ENCODE assay signal across 8 cellular contexts in genomic region chr15:59687831-59688230, GRCh38. TPM values are rescaled to one million over a fixed set of nuclear protein-coding genes. Genes with fewer than 3 reads are reported as not detected.
DNase-seq lines count a peak whose midpoint lies in the region; ATAC-seq and TF ChIP-seq lines count a peak whose summit lies in the region.

No MANE protein-coding gene starts in this region.

- WGBS in mesodermal cell (ENCODE audit: insufficient coverage in 2 of 2), 2 experiments: 62 to 83% methylated on average over 4 to 5 of the region's 5 CpGs

- peak overlapping the region; percentile 92 for H3K4me3 ChIP-seq in A673 (ENCODE audit: low read depth, low read length, poor library complexity, severe bottlenecking)
- peak overlapping the region; percentile 96 for H3K4me3 ChIP-seq in mesodermal cell (ENCODE audit: extremely low read depth, insufficient read depth, low read length, poor library complexity, severe bottlenecking)

- CTCF ChIA-PET in A673 (lab: Charles Lee): interaction anchor here (0.7 kb wide), 1 partner anchor 155 kb away, joined by 4 read pairs; no protein-coding TSS in a partner anchor

- H3K36me3 ChIP-seq in A673 (ENCODE audit: insufficient read depth, low read length, poor library complexity, severe bottlenecking) (peaks cover 12% of the 10 kb centered on the region), mesodermal cell (ENCODE audit: control insufficient read depth, insufficient read depth, low read length) (peaks cover 35% of the 10 kb centered on the region)

- BruUV-seq in A673 (replicated peaks; lab: Mats Ljungman, UMichigan): no TSS peak

- H3K4me3 Mint-ChIP-seq in central memory CD8-positive, alpha-beta T cell: peak overlapping the region; percentile 80

- peak overlapping the region; percentile 96 for H3K27ac ChIP-seq in A673 (ENCODE audit: low read depth, low read length, poor library complexity, severe bottlenecking)
- peak overlapping the region; percentile 99 for H3K27ac ChIP-seq in mesodermal cell (ENCODE audit: low read depth, low read length, severe bottlenecking)

- POLR2A ChIA-PET in A673 (lab: Charles Lee; ENCODE audit: low non-redundant PET): no interaction called here

- H3K27me3 Mint-ChIP-seq in central memory CD8-positive, alpha-beta T cell: no peaks in the 10 kb centered on the region

- H3K27ac Mint-ChIP-seq in central memory CD8-positive, alpha-beta T cell (ENCODE audit: low read depth): peak overlapping the region; percentile 99

- no peaks in the 10 kb centered on the region for H3K27me3 ChIP-seq in A673 (replicated peaks; ENCODE audit: insufficient read depth, low read depth, low read length, poor library complexity)

- no peaks in the 10 kb centered on the region for H3K9me3 ChIP-seq in A673 (ENCODE audit: low read depth, low read length, poor library complexity, severe bottlenecking)
- H3K9me3 ChIP-seq in mesodermal cell (ENCODE audit: control insufficient read depth, low read length): no peaks in the 10 kb centered on the region

- DNase-seq in A673 (ENCODE audit: low spot score): peak; percentile 48
- DNase-seq in OCI-M1 (lab: John Stamatoyannopoulos, UW): peak; percentile 72
- DNase-seq in central memory CD8-positive, alpha-beta T cell (ENCODE audit: low spot score in 2 of 2): peak in 1 of 2 donors; percentile 20
- no peak for DNase-seq in mucosa of gallbladder (ENCODE audit: low spot score)

- peaks cover 31% of the 10 kb centered on the region for H3K36me3 Mint-ChIP-seq in central memory CD8-positive, alpha-beta T cell (ENCODE audit: insufficient read depth)

- H3K9me3 Mint-ChIP-seq in central memory CD8-positive, alpha-beta T cell: no peaks in the 10 kb centered on the region

- H3K4me1 ChIP-seq in A673 (ENCODE audit: insufficient read depth, low read length, poor library complexity, severe bottlenecking) (peaks cover 23% of the 10 kb centered on the region), mesodermal cell (ENCODE audit: control insufficient read depth, insufficient read depth, low read length, poor library complexity, severe bottlenecking) (peaks cover 14% of the 10 kb centered on the region)

- no peak for TF ChIP-seq CTCF in A673 (conservative IDR thresholded peaks at IDR 0.05; ENCODE audit: low read depth, low read length)
- TF ChIP-seq CTCF in GM12873 (IDR thresholded peaks at IDR 0.05; ENCODE audit: insufficient read depth, low read depth, low read length, missing control alignments): peak; percentile 35

- H3K4me1 Mint-ChIP-seq in central memory CD8-positive, alpha-beta T cell: peaks cover 34% of the 10 kb centered on the region

- intact Hi-C loops in A673 (cut with micrococcal nuclease; ENCODE audit: unreplicated experiment): no loop called here

- peak; percentile 8 for ATAC-seq in central memory CD8-positive, alpha-beta T cell (replicated peaks; ENCODE audit: extremely low read depth, poor library complexity, severe bottlenecking)
- ATAC-seq in GM21717 (IDR thresholded peaks at IDR 0.05; ENCODE audit: unreplicated experiment): no peak
- ATAC-seq in GM19324 (IDR thresholded peaks at IDR 0.05; ENCODE audit: low FRiP score, unreplicated experiment): no peak

RNA-seq across cellular contexts. Expression of gene BNIP2, which starts 1.3 kb away (rescaled TPM):
- total RNA-seq in A673 (2021): 58.1 and 59.3 TPM in 2 replicates
- polyA plus RNA-seq in mesodermal cell (2013, experiment 1 of 2): 38.4 TPM
- 42.2 TPM for polyA plus RNA-seq in mesodermal cell (2013, experiment 2 of 2)
- total RNA-seq in mucosa of gallbladder: 51.1 TPM

RNA-seq across cellular contexts. Expression of gene GTF2A2, which starts 30.5 kb away (rescaled TPM):
- total RNA-seq in A673 (2021) (209 and 230 TPM in 2 replicates), mucosa of gallbladder (108 TPM)
- 115 TPM for polyA plus RNA-seq in mesodermal cell (2013, experiment 1 of 2)
- polyA plus RNA-seq in mesodermal cell (2013, experiment 2 of 2): 141 TPM
